In the genomic region with DNA sequence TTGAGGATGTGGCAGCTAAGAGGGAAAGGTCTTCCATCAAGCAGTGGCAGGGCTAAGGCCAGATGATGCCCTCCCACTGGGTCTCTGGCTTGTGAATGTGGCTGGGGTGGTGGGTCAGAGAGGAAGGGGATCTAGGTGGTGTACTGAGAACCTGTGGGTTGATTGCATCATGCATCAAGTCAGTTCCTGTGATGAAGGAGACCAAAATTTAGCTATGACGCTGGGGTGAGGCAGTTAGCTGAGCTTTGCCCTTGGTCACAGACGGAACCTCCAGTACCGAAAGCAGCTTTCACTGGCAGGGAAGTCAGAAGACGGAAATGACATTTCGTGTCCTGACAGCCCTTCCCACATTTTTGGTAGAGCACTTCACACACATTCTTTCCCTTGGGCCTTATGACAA, we compare ENCODE assay signal across 10 cellular contexts. TPM values are rescaled to one million over a fixed set of nuclear protein-coding genes. Genes with fewer than 3 reads are reported as not detected.
DNase-seq lines count a peak whose midpoint lies in the region; ATAC-seq and TF ChIP-seq lines count a peak whose summit lies in the region.
"Had no signal": no experiment of that assay in that cellular context is flagged by ENCODE, and none has a peak within 500 bp of the region (broad histone marks: within the 10 kb centered on the region; RNA-seq: fewer than 3 reads in every experiment).

No MANE protein-coding gene starts in this region.

- H3K27me3 Mint-ChIP-seq in activated T-cell treated with anti-CD3 and anti-CD28 coated beads, Interleukin-2, amount 50 U/mL, for 72 hours (ENCODE audit: low read depth) = no peaks in the 10 kb centered on the region
- no peaks in the 10 kb centered on the region for H3K27me3 Mint-ChIP-seq in naive thymus-derived CD8-positive, alpha-beta T cell

- H3K27ac ChIP-seq in cingulate gyrus (ENCODE audit: low read depth, low read length) (peak overlapping the region; percentile 5), upper lobe of left lung (peak overlapping the region; percentile 73 to 84 (median 83))

- no peak overlapping the region for H3K4me3 ChIP-seq in upper lobe of left lung

- no peak for TF ChIP-seq EP300 in upper lobe of left lung (IDR thresholded peaks at IDR 0.05)

- no peak for DNase-seq in activated T-cell treated with anti-CD3 and anti-CD28 coated beads, Interleukin-2, amount 50 U/mL, for 72 hours
- DNase-seq in activated T-cell treated with anti-CD3 and anti-CD28 coated beads, Interleukin-2, amount 50 U/mL, for 48 hours = no peak
- DNase-seq in naive thymus-derived CD8-positive, alpha-beta T cell = no peak
- DNase-seq in upper lobe of left lung (no peak), SKM-1 treated with dmso at 0.1 percent for 144 hours (lab: John Stamatoyannopoulos, UW; ENCODE audit: unreplicated experiment) (no peak)
- DNase-seq in effector CD4-positive, alpha-beta T cell = no peak
- DNase-seq: GDM1, SHP77 had no signal

- peaks cover 37 to 53% (median 46%) of the 10 kb centered on the region in 4 donors for H3K4me1 ChIP-seq in upper lobe of left lung

- H3K9me3 Mint-ChIP-seq in activated T-cell treated with anti-CD3 and anti-CD28 coated beads, Interleukin-2, amount 50 U/mL, for 72 hours = no peaks in the 10 kb centered on the region
- no peaks in the 10 kb centered on the region for H3K9me3 Mint-ChIP-seq in naive thymus-derived CD8-positive, alpha-beta T cell

- 47 to 69% methylated on average over 5 of the region's 5 CpGs for WGBS in upper lobe of left lung, 2 donors

- no peaks in the 10 kb centered on the region for H3K27me3 ChIP-seq in upper lobe of left lung

- peak; percentile 42 to 51 for ATAC-seq in activated T-cell treated with anti-CD3 and anti-CD28 coated beads, Interleukin-2, amount 50 U/mL, for 72 hours (replicated peaks in 1 of 2)
- no peak for ATAC-seq in naive thymus-derived CD8-positive, alpha-beta T cell
- ATAC-seq in upper lobe of left lung (ENCODE audit: low FRiP score in 2 of 2) = peak in 1 of 2 donors; percentile 16
- ATAC-seq in GM21515 (IDR thresholded peaks at IDR 0.05; ENCODE audit: unreplicated experiment) = no peak

- peak overlapping the region; percentile 3 to 33 for H3K4me3 Mint-ChIP-seq in activated T-cell treated with anti-CD3 and anti-CD28 coated beads, Interleukin-2, amount 50 U/mL, for 72 hours
- no peak overlapping the region for H3K4me3 Mint-ChIP-seq in naive thymus-derived CD8-positive, alpha-beta T cell

- no peaks in the 10 kb centered on the region for H3K9me3 ChIP-seq in upper lobe of left lung

- H3K4me1 Mint-ChIP-seq in activated T-cell treated with anti-CD3 and anti-CD28 coated beads, Interleukin-2, amount 50 U/mL, for 72 hours (ENCODE audit: low read depth) = peaks cover 17% of the 10 kb centered on the region
- peaks cover 5 to 17% (median 9%) of the 10 kb centered on the region in 4 donors for H3K4me1 Mint-ChIP-seq in naive thymus-derived CD8-positive, alpha-beta T cell

- peak overlapping the region; percentile 92 for H3K27ac Mint-ChIP-seq in activated T-cell treated with anti-CD3 and anti-CD28 coated beads, Interleukin-2, amount 50 U/mL, for 72 hours
- H3K27ac Mint-ChIP-seq in naive thymus-derived CD8-positive, alpha-beta T cell = peak overlapping the region in 8 of 10 donors; percentile 56 to 82 (median 70)

- TF ChIP-seq POLR2A in upper lobe of left lung (IDR thresholded peaks at IDR 0.05) = no peak

- peaks cover 0 to 31% (median 17%) of the 10 kb centered on the region in 4 donors for H3K36me3 ChIP-seq in upper lobe of left lung

- POLR2A ChIA-PET in naive thymus-derived CD8-positive, alpha-beta T cell (lab: Charles Lee) = interaction anchor here (0.6 to 1.1 kb wide), 2 partner anchors 99 to 110 kb away, joined by 3 to 4 read pairs; no protein-coding TSS in a partner anchor

- peaks cover 0 to 6% of the 10 kb centered on the region in 2 donors for H3K36me3 Mint-ChIP-seq in activated T-cell treated with anti-CD3 and anti-CD28 coated beads, Interleukin-2, amount 50 U/mL, for 72 hours (ENCODE audit: insufficient read depth in 2 of 2)
- peaks cover 0 to 41% (median 4%) of the 10 kb centered on the region in 3 donors for H3K36me3 Mint-ChIP-seq in naive thymus-derived CD8-positive, alpha-beta T cell

- no peak for TF ChIP-seq CTCF in upper lobe of left lung (IDR thresholded peaks at IDR 0.05)

RNA-seq across cellular contexts. Expression of gene ATG16L2, which starts 20.7 kb away (rescaled TPM):
- 10 to 100 TPM; 55.8 to 56.0 TPM for total RNA-seq in activated T-cell treated with anti-CD3 and anti-CD28 coated beads, Interleukin-2, amount 50 U/mL, for 72 hours
- total RNA-seq in naive thymus-derived CD8-positive, alpha-beta T cell = 100 to 1,000 TPM; 156 to 157 TPM
- 10 to 100 TPM in 2 of 3 donors, 1 to 10 TPM in 1; 9.9 to 12.1 (median 11.6) TPM for polyA plus RNA-seq in naive thymus-derived CD8-positive, alpha-beta T cell
- 100 to 1,000 TPM in 3 of 6 donors, 10 to 100 TPM in 3; 39.5 to 354 (median 86.4) TPM for total RNA-seq in upper lobe of left lung

RNA-seq across cellular contexts. Expression of gene STARD10, which starts 41.1 kb away (rescaled TPM):
- total RNA-seq in activated T-cell treated with anti-CD3 and anti-CD28 coated beads, Interleukin-2, amount 50 U/mL, for 72 hours = 10 to 100 TPM; 31.9 to 41.3 TPM
- 10 to 100 TPM; 11.8 to 15.6 TPM for total RNA-seq in naive thymus-derived CD8-positive, alpha-beta T cell
- polyA plus RNA-seq in naive thymus-derived CD8-positive, alpha-beta T cell = 10 to 100 TPM; 13.5 to 16.3 (median 14.9) TPM
- total RNA-seq in upper lobe of left lung = 100 to 1,000 TPM in 5 of 6 donors, 10 to 100 TPM in 1; 93.2 to 227 (median 151) TPM

Comparison
In these comparisons a context has a peak if more than half of its experiments do, and no peak if none do; other contexts are left out.
1. ATAC-seq: peak in activated T-cell treated with anti-CD3 and anti-CD28 coated beads, Interleukin-2, amount 50 U/mL, for 72 hours (2 of 2); none in naive thymus-derived CD8-positive, alpha-beta T cell (0 of 2) and GM21515 (single experiment).
2. H3K4me3 Mint-ChIP-seq: peak in activated T-cell treated with anti-CD3 and anti-CD28 coated beads, Interleukin-2, amount 50 U/mL, for 72 hours (2 of 2); none in naive thymus-derived CD8-positive, alpha-beta T cell (0 of 10).